ENCODE assay signal across 8 cellular contexts in the genomic region with DNA sequence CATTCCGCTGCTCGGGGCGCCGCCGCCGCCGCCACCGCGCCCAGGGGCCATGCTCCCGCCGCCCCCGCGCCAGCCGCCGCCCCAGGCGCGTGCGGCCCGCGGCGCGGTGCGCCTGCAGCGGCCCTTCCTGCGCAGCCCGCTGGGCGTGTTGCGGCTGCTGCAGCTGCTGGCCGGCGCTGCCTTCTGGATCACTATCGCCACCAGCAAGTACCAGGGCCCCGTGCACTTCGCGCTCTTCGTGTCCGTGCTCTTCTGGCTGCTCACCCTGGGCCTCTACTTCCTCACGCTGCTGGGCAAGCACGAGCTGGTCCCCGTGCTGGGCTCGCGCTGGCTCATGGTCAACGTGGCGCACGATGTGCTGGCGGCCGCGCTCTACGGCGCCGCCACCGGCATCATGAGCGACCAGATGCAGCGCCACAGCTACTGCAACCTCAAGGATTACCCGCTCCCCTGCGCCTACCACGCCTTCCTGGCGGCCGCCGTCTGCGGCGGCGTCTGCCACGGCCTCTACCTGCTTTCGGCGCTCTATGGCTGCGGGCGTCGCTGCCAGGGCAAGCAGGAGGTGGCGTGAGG. TPM values are rescaled to one million over a fixed set of nuclear protein-coding genes. Genes with fewer than 3 reads are reported as not detected.
A peak's percentile ranks its signal among the peaks of the same experiment; 100 is the strongest.
DNase-seq lines count a peak whose midpoint lies in the region; ATAC-seq and TF ChIP-seq lines count a peak whose summit lies in the region.

No MANE protein-coding gene starts in this region.

- H3K9me3 ChIP-seq in KOPT-K1 (ENCODE audit: insufficient read depth, low read length, poor library complexity, severe bottlenecking): no peaks in the 10 kb centered on the region
- no peaks in the 10 kb centered on the region for H3K9me3 ChIP-seq in T-helper 17 cell (ENCODE audit: control insufficient read depth, low read length, poor library complexity, severe bottlenecking)
- no peaks in the 10 kb centered on the region for H3K9me3 ChIP-seq in iPS-15b (ENCODE audit: control insufficient read depth, insufficient read depth, low read length)
- no peaks in the 10 kb centered on the region for H3K9me3 ChIP-seq in gastrocnemius medialis

- no TSS peak for BruUV-seq in MCF 10A (replicated peaks; lab: Mats Ljungman, UMichigan)

- intact Hi-C loops in MCF 10A (cut with micrococcal nuclease): no loop called here
- intact Hi-C loops in gastrocnemius medialis (cut with DNase I; ENCODE audit: low total_unique reads): loop anchor here (5.0 kb wide), 1 partner anchor 37 kb away; no protein-coding TSS in a partner anchor

- DNase-seq in ELR (ENCODE audit: low read depth) (peak; percentile 81), T-helper 17 cell (peak in 2 of 3 donors; percentile 31 to 38), MCF 10A (ENCODE audit: unreplicated experiment) (peak; percentile 59), gastrocnemius medialis (peak; percentile 46 to 62), cortex of kidney (lab: John Stamatoyannopoulos, UW) (no peak)

- POLR2A ChIA-PET in MCF 10A (lab: Yijun Ruan, JAX): interaction anchor here (1.0 to 20.1 kb wide), 9 partner anchors 11 to 217 kb away, joined by 3 to 915 read pairs (median 9); partner anchors contain the start of genes ANKRD2, AVPI1, PI4K2A and ZFYVE27

- peak overlapping the region; percentile 82 for H3K4me3 ChIP-seq in iPS-15b (ENCODE audit: low read depth, low read length)
- H3K4me3 ChIP-seq in gastrocnemius medialis: peak overlapping the region; percentile 57 to 91 (median 68)

- CTCF ChIA-PET in MCF 10A (lab: Yijun Ruan, JAX): interaction anchor here (0.6 to 21.1 kb wide), 7 partner anchors 10 to 78 kb away, joined by 3 to 847 read pairs (median 4); partner anchors contain the start of genes AVPI1 and ZFYVE27

- peak in 1 of 2 donors; percentile 14 for TF ChIP-seq POLR2A in gastrocnemius medialis (IDR thresholded peaks at IDR 0.05)

- no peaks in the 10 kb centered on the region for H3K27me3 ChIP-seq in iPS-15b (ENCODE audit: control insufficient read depth, insufficient read depth, low read length)
- H3K27me3 ChIP-seq in gastrocnemius medialis: peaks cover 6 to 13% (median 7%) of the 10 kb centered on the region in 3 donors

- H3K36me3 ChIP-seq in KOPT-K1 (ENCODE audit: insufficient read depth, low read length): no peaks in the 10 kb centered on the region
- H3K36me3 ChIP-seq in iPS-15b (ENCODE audit: control insufficient read depth, insufficient read depth, low read length): peaks cover 7% of the 10 kb centered on the region
- H3K36me3 ChIP-seq in gastrocnemius medialis: no peaks in the 10 kb centered on the region

- peaks cover 22% of the 10 kb centered on the region for H3K4me1 Mint-ChIP-seq in T-helper 17 cell
- peaks cover 59% of the 10 kb centered on the region for H3K4me1 Mint-ChIP-seq in MCF 10A (ENCODE audit: insufficient read depth, unreplicated experiment)

- no peaks in the 10 kb centered on the region for H3K9me3 Mint-ChIP-seq in MCF 10A (ENCODE audit: unreplicated experiment)

- H3K4me3 Mint-ChIP-seq in T-helper 17 cell (peak overlapping the region; percentile 100), MCF 10A (ENCODE audit: unreplicated experiment) (peak overlapping the region; percentile 97)

- in situ Hi-C loops in gastrocnemius medialis (cut with MboI; ENCODE audit: low sequenced_read_pairs in 4 of 4): no loop called here

- H3K9ac ChIP-seq in iPS-15b (ENCODE audit: low read depth, low read length): peak overlapping the region; percentile 88

- H3K27ac ChIP-seq in KOPT-K1 (ENCODE audit: low read depth, low read length, poor library complexity, severe bottlenecking) (peak overlapping the region; percentile 9), gastrocnemius medialis (peak overlapping the region; percentile 63 to 85 (median 78))

- H3K36me3 Mint-ChIP-seq in T-helper 17 cell (ENCODE audit: low read depth): peaks cover 4% of the 10 kb centered on the region
- H3K36me3 Mint-ChIP-seq in MCF 10A (ENCODE audit: insufficient read depth, unreplicated experiment): peaks cover 30% of the 10 kb centered on the region

- ATAC-seq in GM21619 (IDR thresholded peaks at IDR 0.05; ENCODE audit: unreplicated experiment) (peak; percentile 70), T-helper 17 cell (peak; percentile 88), gastrocnemius medialis (peak; percentile 74 to 79)

- H3K27me3 Mint-ChIP-seq in T-helper 17 cell (peaks cover 16% of the 10 kb centered on the region), MCF 10A (ENCODE audit: insufficient read depth, unreplicated experiment) (no peaks in the 10 kb centered on the region)

- no peak for TF ChIP-seq CTCF in MCF 10A (IDR thresholded peaks at IDR 0.05; ENCODE audit: unreplicated experiment)
- TF ChIP-seq CTCF in gastrocnemius medialis (IDR thresholded peaks at IDR 0.05 in 4 of 5, conservative IDR thresholded peaks at IDR 0.05 in 1 of 5): peak in 3 of 5 experiments; percentile 7 to 30 (median 9)

- H3K27ac Mint-ChIP-seq in T-helper 17 cell (peak overlapping the region; percentile 93), MCF 10A (ENCODE audit: low read depth, unreplicated experiment) (peak overlapping the region; percentile 92)

- H3K4me1 ChIP-seq in iPS-15b (ENCODE audit: control insufficient read depth, insufficient read depth, low read length) (peaks cover 17% of the 10 kb centered on the region), gastrocnemius medialis (peaks cover 13 to 18% of the 10 kb centered on the region in 2 donors)

RNA-seq across cellular contexts. Expression of gene MARVELD1, which starts 0.4 kb away (rescaled TPM):
- total RNA-seq in T-helper 17 cell (1 to 10 TPM; 1.2 to 2.7 TPM), MCF 10A (2022) (51.0 and 54.9 TPM in 2 replicates), gastrocnemius medialis (1 to 10 TPM; 3.2 to 5.1 (median 3.9) TPM)

RNA-seq across cellular contexts. Expression of gene ZFYVE27, which starts 23.0 kb away (rescaled TPM):
- total RNA-seq in T-helper 17 cell (10 to 100 TPM; 60.0 to 69.2 TPM), MCF 10A (2022) (25.7 and 28.7 TPM in 2 replicates), gastrocnemius medialis (10 to 100 TPM in 3 of 4 donors, 1 to 10 TPM in 1; 7.6 to 14.9 (median 11.6) TPM)

RNA-seq across cellular contexts. Expression of gene AVPI1, which starts 26.9 kb away (rescaled TPM):
- total RNA-seq in T-helper 17 cell: 1 to 10 TPM; 5.6 to 8.6 TPM
- total RNA-seq in MCF 10A (2022): 276 and 305 TPM in 2 replicates
- total RNA-seq in gastrocnemius medialis: 10 to 100 TPM in 1 of 4 donors, 1 to 10 TPM in 3; 1.4 to 14.1 (median 3.0) TPM

RNA-seq across cellular contexts. Expression of gene SFRP5, which starts 57.9 kb away (rescaled TPM):
- total RNA-seq in T-helper 17 cell: not detected
- not detected in 2 replicates for total RNA-seq in MCF 10A (2022)
- total RNA-seq in gastrocnemius medialis: 1 to 10 TPM in 1 of 4 donors, under 1 TPM in 2, not detected in 1; 0.25 to 2.2 (median 0.93) TPM

Comparison
In these comparisons a context has a peak if more than half of its experiments do, and no peak if none do; other contexts are left out.
1. RNA of gene AVPI1, which starts 26.9 kb away (total RNA-seq): 276 to 305 TPM in MCF 10A; 5.6 to 8.6 TPM in T-helper 17 cell and 1.4 to 14.1 TPM in gastrocnemius medialis; every median in the first group is over 10 times any median in the second.
2. Peak in every context shown above with its lines, with median percentiles within 50 percentile points of each other: ATAC-seq.